In genomic region chr2:153360239-153360638, GRCh38 we compare ENCODE assay signal across 21 cellular contexts.
"Had no signal": no experiment of that assay in that cellular context is flagged by ENCODE, and none has a peak within 500 bp of the region (broad histone marks: within the 10 kb centered on the region; RNA-seq: fewer than 3 reads in every experiment).

No MANE protein-coding gene starts in this region.

- H3K4me3 ChIP-seq: dorsolateral prefrontal cortex, esophagus muscularis mucosa, gastrocnemius medialis, lung, sigmoid colon, skin epidermis, stomach, thoracic aorta had no signal

- H3K9me3 ChIP-seq: esophagus muscularis mucosa, gastrocnemius medialis, neutrophil, sigmoid colon, thoracic aorta had no signal

- H3K36me3 Mint-ChIP-seq: naive thymus-derived CD4-positive, alpha-beta T cell had no signal

- H3K27ac ChIP-seq: dorsolateral prefrontal cortex, epithelial cell of prostate, esophagus muscularis mucosa, gastrocnemius medialis, neutrophil, sigmoid colon, skin epidermis, stomach, thoracic aorta had no signal

- H3K27ac Mint-ChIP-seq: immature natural killer cell; naive thymus-derived CD4-positive, alpha-beta T cell; nephron progenitor cell had no signal

- H3K4me3 Mint-ChIP-seq: immature natural killer cell; naive thymus-derived CD4-positive, alpha-beta T cell; nephron progenitor cell had no signal

- H3K27me3 ChIP-seq: esophagus muscularis mucosa, gastrocnemius medialis, neutrophil, sigmoid colon, stomach had no signal

- H3K4me1 ChIP-seq: esophagus muscularis mucosa, gastrocnemius medialis, sigmoid colon, stomach had no signal

- H3K4me1 Mint-ChIP-seq: immature natural killer cell; naive thymus-derived CD4-positive, alpha-beta T cell; nephron progenitor cell had no signal

- H3K36me3 ChIP-seq: esophagus muscularis mucosa, gastrocnemius medialis, neutrophil, sigmoid colon, stomach, thoracic aorta had no signal

- ATAC-seq: gastrocnemius medialis; left colon; left ventricle myocardium superior; naive thymus-derived CD4-positive, alpha-beta T cell had no signal

- DNase-seq: cortex of kidney; dorsolateral prefrontal cortex; effector memory CD4-positive, alpha-beta T cell; gastrocnemius medialis; immature natural killer cell; left colon; left ventricle myocardium superior; naive thymus-derived CD4-positive, alpha-beta T cell; nephron progenitor cell; sigmoid colon; stimulated activated CD4-positive, alpha-beta T cell treated with anti-CD3 and anti-CD28 coated beads, Interleukin-2, amount 100 ng/mL, for 24 hours; stimulated activated naive CD4-positive, alpha-beta T cell; stomach; substantia nigra; trophoblast cell had no signal
